ENCODE assay signal across 8 cellular contexts in the genomic region with DNA sequence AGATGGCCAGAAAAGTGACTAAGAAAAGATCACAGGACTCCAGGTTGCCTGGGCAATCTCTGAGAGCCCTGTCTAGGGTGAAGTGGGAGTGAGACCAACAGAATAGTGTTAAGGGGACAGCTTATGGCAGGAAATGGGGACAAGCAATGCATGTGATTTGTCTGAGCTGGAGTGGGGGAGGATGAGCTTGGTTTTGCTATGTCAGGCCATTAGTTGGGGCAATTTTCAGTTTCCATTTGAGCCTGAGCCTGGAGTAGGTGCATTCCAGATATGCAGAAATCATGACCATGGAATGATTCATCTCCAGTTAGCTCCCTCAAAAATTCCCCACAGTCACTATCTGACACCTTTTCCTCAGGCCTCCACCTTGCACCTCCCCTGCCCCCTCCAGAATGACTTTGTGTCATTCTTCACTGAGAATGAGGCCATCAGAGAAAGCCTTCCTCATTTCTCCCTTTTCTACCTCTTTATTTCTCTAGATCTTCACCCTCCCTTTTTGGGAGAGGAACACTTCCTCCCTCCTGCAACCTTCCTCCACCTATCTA.
DNase-seq lines count a peak whose midpoint lies in the region; ATAC-seq and TF ChIP-seq lines count a peak whose summit lies in the region.

No MANE protein-coding gene starts in this region.

- H3K27ac ChIP-seq in spleen = peak overlapping the region in 5 of 8 donors; percentile 29 to 74 (median 67)

- H3K4me1 ChIP-seq in spleen = peaks cover 19 to 55% (median 41%) of the 10 kb centered on the region in 6 donors

- DNase-seq in AG09319 (ENCODE audit: extremely low read depth, low read depth) = peak; percentile 31
- DNase-seq in activated naive CD4-positive, alpha-beta T cell treated with anti-CD3 and anti-CD28 coated beads, Interleukin-2, amount 50 U/mL, for 16 hours = peak; percentile 65
- no peak for DNase-seq in spleen
- no peak for DNase-seq in midbrain (lab: John Stamatoyannopoulos, UW)
- no peak for DNase-seq in HT-29 (ENCODE audit: low spot score)
- no peak for DNase-seq in inferior parietal cortex (ENCODE audit: extremely low spot score)

- ATAC-seq in GM19023 (IDR thresholded peaks at IDR 0.05; ENCODE audit: unreplicated experiment) (peak; percentile 60), HG03095 (IDR thresholded peaks at IDR 0.05; ENCODE audit: unreplicated experiment) (peak; percentile 63)

- no peaks in the 10 kb centered on the region for H3K9me3 ChIP-seq in spleen

- intact Hi-C loops in spleen (cut with DNase I; ENCODE audit: low total_unique reads) = no loop called here

- H3K27me3 ChIP-seq in spleen (replicated peaks in 1 of 7) = no peaks in the 10 kb centered on the region

- no peak for TF ChIP-seq POLR2A in spleen (IDR thresholded peaks at IDR 0.05)

- no peaks in the 10 kb centered on the region for H3K36me3 ChIP-seq in spleen

- no peak overlapping the region for H3K4me3 ChIP-seq in spleen

- TF ChIP-seq CTCF in AG09319 (IDR thresholded peaks at IDR 0.05; ENCODE audit: low read depth, low read length) (no peak), spleen (IDR thresholded peaks at IDR 0.05 in 8 of 11, conservative IDR thresholded peaks at IDR 0.05 in 3 of 11) (no peak)

Comparison
In these comparisons a context has a peak if more than half of its experiments do, and no peak if none do; other contexts are left out.
1. DNase-seq: peak in AG09319 (single experiment) and activated naive CD4-positive, alpha-beta T cell treated with anti-CD3 and anti-CD28 coated beads, Interleukin-2, amount 50 U/mL, for 16 hours (single experiment); none in spleen (single experiment), midbrain (single experiment), HT-29 (single experiment) and inferior parietal cortex (single experiment).